In genomic region chr19:57320180-57321084, GRCh38 we compare ENCODE assay signal across 8 cellular contexts. TPM values are rescaled to one million over a fixed set of nuclear protein-coding genes. Genes with fewer than 3 reads are reported as not detected.
DNase-seq lines count a peak whose midpoint lies in the region; ATAC-seq and TF ChIP-seq lines count a peak whose summit lies in the region.

TSS of gene ZNF543 (plus strand) at chr19:57320472. CDS start at chr19:57320854, 382 bp downstream.

- H3K36me3 ChIP-seq in esophagus muscularis mucosa (peaks cover 22 to 24% (median 23%) of the 10 kb centered on the region in 4 donors), muscle layer of colon (ENCODE audit: insufficient read depth, low read length) (peaks cover 20% of the 10 kb centered on the region)

- WGBS in esophagus muscularis mucosa: 3% methylated on average over 5 of the region's 71 CpGs

- TF ChIP-seq CTCF in esophagus muscularis mucosa (IDR thresholded peaks at IDR 0.05): peak in 1 of 3 experiments; percentile 20

- intact Hi-C loops in esophagus muscularis mucosa (cut with DNase I): no loop called here

- H3K4me1 ChIP-seq in esophagus muscularis mucosa: peaks cover 16 to 33% (median 22%) of the 10 kb centered on the region in 4 donors
- peaks cover 12% of the 10 kb centered on the region for H3K4me1 ChIP-seq in muscle layer of colon (ENCODE audit: insufficient read depth, low read length)

- ATAC-seq in GM21723 (IDR thresholded peaks at IDR 0.05; ENCODE audit: unreplicated experiment): peak; percentile 97

- peak within 1 kb of the TSS; percentile 86 to 94 (median 92) for H3K27ac ChIP-seq in esophagus muscularis mucosa (replicated peaks in 1 of 4)
- H3K27ac ChIP-seq in muscle layer of colon (ENCODE audit: low read depth, low read length): peak within 1 kb of the TSS; percentile 85

- in situ Hi-C loops in KBM-7 (cut with MboI; ENCODE audit: low pct_unique_long_range_greater_than_20kb, low sequenced_read_pairs): no loop called here

- DNase-seq in DMS79 (lab: John Stamatoyannopoulos, UW) (peak; percentile 93), KBM-7 (peak; percentile 96), esophagus muscularis mucosa (ENCODE audit: extremely low spot score) (peak; percentile 99)
- DNase-seq in activated T-cell treated with anti-CD3 and anti-CD28 coated beads, Interleukin-2, amount 50 U/mL, for 48 hours: peak; percentile 93 to 94
- peak; percentile 81 to 85 for DNase-seq in stimulated activated CD8-positive, alpha-beta memory T cell treated with anti-CD3 and anti-CD28 coated beads, Interleukin-7, amount 100 ng/mL, for 1 hour (ENCODE audit: low read depth in 2 of 2)

- peaks cover 0 to 22% (median 5%) of the 10 kb centered on the region in 4 donors for H3K9me3 ChIP-seq in esophagus muscularis mucosa
- no peaks in the 10 kb centered on the region for H3K9me3 ChIP-seq in muscle layer of colon (ENCODE audit: low read length)

- no peak for TF ChIP-seq EP300 in esophagus muscularis mucosa (IDR thresholded peaks at IDR 0.05)

- H3K27me3 ChIP-seq in esophagus muscularis mucosa (no peaks in the 10 kb centered on the region), muscle layer of colon (ENCODE audit: control insufficient read depth in 1 of 2, insufficient read depth in 2 of 2, low read length in 2 of 2) (no peaks in the 10 kb centered on the region)

- H3K9ac ChIP-seq in muscle layer of colon (ENCODE audit: low read length): peak within 1 kb of the TSS; percentile 82

- peak within 1 kb of the TSS; percentile 67 to 96 (median 82) for H3K4me3 ChIP-seq in esophagus muscularis mucosa
- peak within 1 kb of the TSS; percentile 76 to 80 for H3K4me3 ChIP-seq in muscle layer of colon (ENCODE audit: low read depth in 1 of 2, low read length in 2 of 2)

- peak; percentile 31 for TF ChIP-seq POLR2A in esophagus muscularis mucosa (IDR thresholded peaks at IDR 0.05; ENCODE audit: low read depth)

TF ChIP-seq in PFSK-1, 5 proteins besides CTCF, POLR2A, EP300 and RAD21:
- peak; percentile 75 for TF ChIP-seq FOXP2 (optimal IDR thresholded peaks at IDR 0.05; ENCODE audit: borderline replicate concordance, extremely low read depth, extremely low read length, insufficient read depth)
- peak; percentile 91 for TF ChIP-seq POLR2AphosphoS5 (IDR thresholded peaks at IDR 0.05; ENCODE audit: low read depth, low read length)
- peak; percentile 69; the same call in 1 of the 2 replicates for TF ChIP-seq TAF1 (IDR thresholded peaks at IDR 0.05; ENCODE audit: borderline replicate concordance, insufficient read depth, low read length)
- TF ChIP-seq REST (IDR thresholded peaks at IDR 0.05; ENCODE audit: insufficient read depth in 1 of 2, low read depth in 2 of 2, low read length in 2 of 2): no peak
- no peak; the same call in 1 of the 2 replicates for TF ChIP-seq SIN3A (IDR thresholded peaks at IDR 0.05; ENCODE audit: borderline replicate concordance, insufficient read depth, low read length)

RNA-seq across cellular contexts. Expression of gene ZNF543, which starts in this region (rescaled TPM):
- 0.60 TPM for polyA plus RNA-seq in PFSK-1 (2012; ENCODE audit: insufficient read length, low read depth)
- total RNA-seq in esophagus muscularis mucosa: 1 to 10 TPM; 6.6 to 9.1 (median 8.3) TPM

Comparison
In these comparisons a context has a peak if more than half of its experiments do, and no peak if none do; other contexts are left out.
1. Peak in every context shown above with its lines: DNase-seq, ATAC-seq, H3K4me3 ChIP-seq and H3K27ac ChIP-seq.